29 cellular contexts compared by ENCODE assay signal in genomic region chr11:68224606-68225005, GRCh38.
"Had no signal": no experiment of that assay in that cellular context is flagged by ENCODE, and none has a peak within 500 bp of the region (broad histone marks: within the 10 kb centered on the region; RNA-seq: fewer than 3 reads in every experiment).

No MANE protein-coding gene starts in this region.

- H3K36me3 ChIP-seq: neural progenitor cell, ovary, right lobe of liver, sigmoid colon, suprapubic skin, tibial artery, transverse colon, upper lobe of right lung, uterus had no signal

- H2AFZ ChIP-seq: neural progenitor cell, parathyroid adenoma had no signal

- H3K27me3 ChIP-seq: neural progenitor cell, ovary, right lobe of liver, sigmoid colon, suprapubic skin, testis, tibial artery, transverse colon, upper lobe of right lung, uterus had no signal

- H3K4me3 Mint-ChIP-seq: natural killer cell; nephron; neural progenitor cell; stimulated activated effector memory CD8-positive, alpha-beta T cell treated with anti-CD3 and anti-CD28 coated beads, Interleukin-12 subunit alpha, Interleukin-12 subunit beta, amount 100 ng/mL, for 72 hours; stimulated activated naive CD8-positive, alpha-beta T cell treated with anti-CD3 and anti-CD28 coated beads, Interleukin-15, amount 100 ng/mL, for 72 hours; type B pancreatic cell had no signal

- H3K4me2 ChIP-seq: neural progenitor cell had no signal

- H3K79me2 ChIP-seq: parathyroid adenoma had no signal

- H3K27ac Mint-ChIP-seq: natural killer cell; nephron; neural progenitor cell; progenitor cell of endocrine pancreas; stimulated activated effector memory CD8-positive, alpha-beta T cell treated with anti-CD3 and anti-CD28 coated beads, Interleukin-12 subunit alpha, Interleukin-12 subunit beta, amount 100 ng/mL, for 72 hours; stimulated activated naive CD8-positive, alpha-beta T cell treated with anti-CD3 and anti-CD28 coated beads, Interleukin-15, amount 100 ng/mL, for 72 hours; type B pancreatic cell had no signal

- H3K9me3 Mint-ChIP-seq: natural killer cell, type B pancreatic cell had no signal

- H3K9ac ChIP-seq: neural progenitor cell, parathyroid adenoma had no signal

- H3K27ac ChIP-seq: neural progenitor cell, ovary, parathyroid adenoma, psoas muscle, right lobe of liver, sigmoid colon, suprapubic skin, testis, tibial artery, transverse colon, upper lobe of right lung, uterus had no signal

- H3K9me3 ChIP-seq: ovary, right lobe of liver, suprapubic skin, testis, tibial artery, uterus had no signal

- H3K4me3 ChIP-seq: neural progenitor cell, ovary, psoas muscle, right lobe of liver, sigmoid colon, suprapubic skin, testis, tibial artery, transverse colon, upper lobe of right lung, uterus had no signal

- H3K4me1 Mint-ChIP-seq: natural killer cell; nephron; stimulated activated effector memory CD8-positive, alpha-beta T cell treated with anti-CD3 and anti-CD28 coated beads, Interleukin-12 subunit alpha, Interleukin-12 subunit beta, amount 100 ng/mL, for 72 hours; stimulated activated naive CD8-positive, alpha-beta T cell treated with anti-CD3 and anti-CD28 coated beads, Interleukin-15, amount 100 ng/mL, for 72 hours had no signal

- DNase-seq: natural killer cell; occipital lobe; ovary; posterior cingulate gyrus; psoas muscle; right cardiac atrium; right lobe of liver; sigmoid colon; small intestine; stimulated activated CD4-positive, alpha-beta T cell treated with anti-CD3 and anti-CD28 coated beads, Interleukin-15, amount 100 ng/mL, for 24 hours; stimulated activated CD4-positive, alpha-beta T cell treated with anti-CD3 and anti-CD28 coated beads, Interleukin-2, amount 100 ng/mL, for 24 hours; stimulated activated CD4-positive, alpha-beta T cell treated with anti-CD3 and anti-CD28 coated beads, Interleukin-2, amount 100 ng/mL, for 48 hours; stimulated activated CD4-positive, alpha-beta T cell treated with anti-CD3 and anti-CD28 coated beads, Interleukin-4, amount 100 ng/mL, for 24 hours; stimulated activated naive CD4-positive, alpha-beta T cell; stimulated activated naive CD8-positive, alpha-beta T cell treated with anti-CD3 and anti-CD28 coated beads, Interleukin-15, amount 100 ng/mL, for 72 hours; stimulated activated naive CD8-positive, alpha-beta T cell treated with anti-CD3 and anti-CD28 coated beads, Interleukin-15, Interleukin-2, amounts not matched to agents 100 U/mL and 50 U/mL, for 24 hours; substantia nigra; testis; tibial artery; transverse colon; upper lobe of right lung; uterus had no signal

- H3K36me3 Mint-ChIP-seq: natural killer cell; neural progenitor cell; stimulated activated effector memory CD8-positive, alpha-beta T cell treated with anti-CD3 and anti-CD28 coated beads, Interleukin-12 subunit alpha, Interleukin-12 subunit beta, amount 100 ng/mL, for 72 hours; type B pancreatic cell had no signal

- ATAC-seq: natural killer cell; psoas muscle; right cardiac atrium; right lobe of liver; stimulated activated effector memory CD8-positive, alpha-beta T cell treated with anti-CD3 and anti-CD28 coated beads, Interleukin-12 subunit alpha, Interleukin-12 subunit beta, amount 100 ng/mL, for 72 hours; stimulated activated naive CD8-positive, alpha-beta T cell treated with anti-CD3 and anti-CD28 coated beads, Interleukin-15, amount 100 ng/mL, for 72 hours; stimulated activated naive CD8-positive, alpha-beta T cell treated with anti-CD3 and anti-CD28 coated beads, Interleukin-15, Interleukin-2, amounts not matched to agents 100 U/mL and 50 U/mL, for 24 hours; upper lobe of right lung had no signal

- H3K4me1 ChIP-seq: neural progenitor cell, parathyroid adenoma, psoas muscle, right lobe of liver, sigmoid colon, suprapubic skin, testis, tibial artery, transverse colon, upper lobe of right lung, uterus had no signal
